In the genomic region with DNA sequence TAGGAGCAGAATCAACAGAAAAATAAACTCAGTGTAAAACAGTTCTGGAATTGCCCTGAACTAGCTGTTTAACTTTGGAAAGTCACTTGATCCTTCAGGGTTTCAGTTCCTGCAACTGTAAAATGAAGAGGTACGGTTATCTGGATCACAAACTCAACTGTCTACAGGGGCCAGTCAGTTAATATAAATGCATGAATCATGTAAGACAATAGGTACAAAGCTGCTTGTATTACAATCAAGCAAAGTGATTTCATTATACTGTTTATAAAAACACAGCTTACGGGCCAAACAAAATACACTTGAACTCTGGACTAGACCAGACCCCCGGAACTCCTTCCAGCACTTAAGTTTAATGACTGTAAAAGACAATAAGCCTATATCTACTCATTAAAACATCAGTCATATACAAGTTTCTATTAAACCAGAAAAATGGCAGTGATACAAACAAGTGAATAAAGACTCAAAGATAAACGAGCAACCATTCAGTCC, we compare ENCODE assay signal across 10 cellular contexts.
DNase-seq lines count a peak whose midpoint lies in the region; FAIRE-seq lines count a peak whose summit lies in the region.
"Had no signal": no experiment of that assay in that cellular context is flagged by ENCODE, and none has a peak within 500 bp of the region (broad histone marks: within the 10 kb centered on the region; RNA-seq: fewer than 3 reads in every experiment).

No MANE protein-coding gene starts in this region.

- no peaks in the 10 kb centered on the region for H3K27me3 ChIP-seq in H7 (ENCODE audit: control insufficient read depth, insufficient read depth, low read length)
- H3K27me3 ChIP-seq: testis had no signal

- no peaks in the 10 kb centered on the region for H3K36me3 ChIP-seq in H7 (replicated peaks; ENCODE audit: control insufficient read depth, insufficient read depth, low read length)

- H3K4me3 ChIP-seq in H7 (ENCODE audit: insufficient read depth, low read depth, low read length), result no peak overlapping the region
- H3K4me3 ChIP-seq: testis had no signal

- H3K27ac ChIP-seq in substantia nigra (ENCODE audit: low read depth, low read length, poor library complexity, severe bottlenecking), result peak overlapping the region; percentile 39

- DNase-seq in LoVo (ENCODE audit: low spot score) (peak; percentile 69), astrocyte of the hippocampus (ENCODE audit: low read depth, low spot score) (peak; percentile 39), substantia nigra (lab: John Stamatoyannopoulos, UW) (no peak), nucleus accumbens (lab: John Stamatoyannopoulos, UW) (no peak), H7 (no peak), GDM1 (lab: John Stamatoyannopoulos, UW) (no peak)
- DNase-seq in stimulated activated CD8-positive, alpha-beta memory T cell treated with anti-CD3 and anti-CD28 coated beads, Interleukin-4, amount 100 ng/mL, for 48 hours, result no peak
- DNase-seq: NCI-H510A treated with DMSO at 0.1 percent for 48 hours, testis had no signal

- peak; percentile 58 for FAIRE-seq in islet of Langerhans (lab: Jason Lieb, UNC)

Comparison
In these comparisons a context has a peak if more than half of its experiments do, and no peak if none do; other contexts are left out.
1. DNase-seq: peak in LoVo (single experiment) and astrocyte of the hippocampus (single experiment); none in substantia nigra (0 of 49), nucleus accumbens (0 of 56), H7 (single experiment), stimulated activated CD8-positive, alpha-beta memory T cell treated with anti-CD3 and anti-CD28 coated beads, Interleukin-4, amount 100 ng/mL, for 48 hours (single experiment) and GDM1 (single experiment).